Comparison of ENCODE assay signal across 24 cellular contexts in genomic region chr3:127881586-127881985, GRCh38. TPM values are rescaled to one million over a fixed set of nuclear protein-coding genes. Genes with fewer than 3 reads are reported as not detected.
DNase-seq lines count a peak whose midpoint lies in the region; ATAC-seq, FAIRE-seq and TF ChIP-seq lines count a peak whose summit lies in the region.
"Had no signal": no experiment of that assay in that cellular context is flagged by ENCODE, and none has a peak within 500 bp of the region (broad histone marks: within the 10 kb centered on the region; RNA-seq: fewer than 3 reads in every experiment).

No MANE protein-coding gene starts in this region.

- TF ChIP-seq CTCF in IMR-90 (conservative IDR thresholded peaks at IDR 0.05; ENCODE audit: low read depth, low read length) (no peak), bronchial epithelial cell (IDR thresholded peaks at IDR 0.05; ENCODE audit: insufficient read depth, low read length, severe bottlenecking) (no peak), colonic mucosa (IDR thresholded peaks at IDR 0.05) (no peak)

- H3K27me3 Mint-ChIP-seq in activated naive CD8-positive, alpha-beta T cell treated with anti-CD3 and anti-CD28 coated beads, Interleukin-2, amount 50 U/mL, for 24 hours: peaks cover 14% of the 10 kb centered on the region
- peaks cover 11% of the 10 kb centered on the region for H3K27me3 Mint-ChIP-seq in activated naive CD8-positive, alpha-beta T cell treated with anti-CD3 and anti-CD28 coated beads for 36 hours
- H3K27me3 Mint-ChIP-seq: IgD-negative memory B cell had no signal

- H3K9me3 Mint-ChIP-seq in activated naive CD8-positive, alpha-beta T cell treated with anti-CD3 and anti-CD28 coated beads, Interleukin-2, amount 50 U/mL, for 24 hours: no peaks in the 10 kb centered on the region
- H3K9me3 Mint-ChIP-seq in activated naive CD8-positive, alpha-beta T cell treated with anti-CD3 and anti-CD28 coated beads for 36 hours: no peaks in the 10 kb centered on the region
- H3K9me3 Mint-ChIP-seq: CD14-positive monocyte; CD4-positive, alpha-beta memory T cell; IgD-negative memory B cell had no signal

- DNase-seq in activated naive CD8-positive, alpha-beta T cell treated with anti-CD3 and anti-CD28 coated beads, Interleukin-2, amount 50 U/mL, for 24 hours: no peak
- no peak for DNase-seq in activated naive CD8-positive, alpha-beta T cell treated with anti-CD3 and anti-CD28 coated beads for 36 hours
- DNase-seq in IMR-90 (no peak), bronchial epithelial cell (ENCODE audit: low read depth) (no peak), colonic mucosa (no peak), DMS153 (lab: John Stamatoyannopoulos, UW) (no peak), dedifferentiated amniotic fluid mesenchymal stem cell (ENCODE audit: extremely low spot score) (no peak)
- DNase-seq: Calu3; CD4-positive, alpha-beta memory T cell; DMS53; DND-41; EL; KG1 had no signal

- dilution Hi-C loops in IMR-90 (cut with HindIII; ENCODE audit: low sequenced_read_pairs, unreplicated experiment): no loop called here

- no peak overlapping the region for H2BK5ac ChIP-seq in IMR-90 (ENCODE audit: low read depth, low read length, poor library complexity, severe bottlenecking)

- no peak overlapping the region for H3K4me3 Mint-ChIP-seq in activated naive CD8-positive, alpha-beta T cell treated with anti-CD3 and anti-CD28 coated beads, Interleukin-2, amount 50 U/mL, for 24 hours
- H3K4me3 Mint-ChIP-seq in activated naive CD8-positive, alpha-beta T cell treated with anti-CD3 and anti-CD28 coated beads for 36 hours: no peak overlapping the region
- H3K4me3 Mint-ChIP-seq: CD14-positive monocyte; CD4-positive, alpha-beta memory T cell; IgD-negative memory B cell had no signal

- no peak overlapping the region for H2AK5ac ChIP-seq in IMR-90 (ENCODE audit: low read depth, low read length)

- no peak overlapping the region for H4K8ac ChIP-seq in IMR-90 (ENCODE audit: low read depth in 2 of 2, low read length in 2 of 2)

- ATAC-seq in activated naive CD8-positive, alpha-beta T cell treated with anti-CD3 and anti-CD28 coated beads, Interleukin-2, amount 50 U/mL, for 24 hours: no peak
- ATAC-seq in IMR-90 (ENCODE audit: low read depth): no peak
- ATAC-seq: GM12878 had no signal

- peaks cover 5% of the 10 kb centered on the region for H3K4me1 Mint-ChIP-seq in activated naive CD8-positive, alpha-beta T cell treated with anti-CD3 and anti-CD28 coated beads, Interleukin-2, amount 50 U/mL, for 24 hours
- H3K4me1 Mint-ChIP-seq in activated naive CD8-positive, alpha-beta T cell treated with anti-CD3 and anti-CD28 coated beads for 36 hours: no peaks in the 10 kb centered on the region
- H3K4me1 Mint-ChIP-seq: CD14-positive monocyte; CD4-positive, alpha-beta memory T cell; IgD-negative memory B cell had no signal

- H2BK15ac ChIP-seq in IMR-90 (ENCODE audit: low read depth, low read length): no peak overlapping the region

- no TSS peak for BruUV-seq in IMR-90 (replicated peaks; lab: Mats Ljungman, UMichigan)

- no peaks in the 10 kb centered on the region for H3K9me1 ChIP-seq in IMR-90 (ENCODE audit: insufficient read depth, low read length)

- H3K27me3 ChIP-seq in IMR-90 (ENCODE audit: control insufficient read depth, insufficient read depth, low read length) (peaks cover 22% of the 10 kb centered on the region), bronchial epithelial cell (ENCODE audit: control insufficient read depth, insufficient read depth, low read length) (no peaks in the 10 kb centered on the region), colonic mucosa (no peaks in the 10 kb centered on the region)
- H3K27me3 ChIP-seq: BLaER1 had no signal

- no peaks in the 10 kb centered on the region for H3K36me3 ChIP-seq in IMR-90 (ENCODE audit: control insufficient read depth, insufficient read depth, low read length)
- no peaks in the 10 kb centered on the region for H3K36me3 ChIP-seq in bronchial epithelial cell (ENCODE audit: control insufficient read depth, insufficient read depth, low read length)
- H3K36me3 ChIP-seq in colonic mucosa: no peaks in the 10 kb centered on the region
- H3K36me3 ChIP-seq: BLaER1, HAP-1 had no signal

- H3K27ac Mint-ChIP-seq in activated naive CD8-positive, alpha-beta T cell treated with anti-CD3 and anti-CD28 coated beads, Interleukin-2, amount 50 U/mL, for 24 hours: peak overlapping the region; percentile 15
- no peak overlapping the region for H3K27ac Mint-ChIP-seq in activated naive CD8-positive, alpha-beta T cell treated with anti-CD3 and anti-CD28 coated beads for 36 hours
- H3K27ac Mint-ChIP-seq: CD14-positive monocyte, IgD-negative memory B cell had no signal

- FAIRE-seq in bronchial epithelial cell (lab: Jason Lieb, UNC): peak; percentile 36
- FAIRE-seq: GM12878 had no signal

- H4K91ac ChIP-seq in IMR-90 (ENCODE audit: insufficient read depth, low read depth, low read length): no peak overlapping the region

- H3K4me1 ChIP-seq in IMR-90 (ENCODE audit: control insufficient read depth, insufficient read depth, low read length) (no peaks in the 10 kb centered on the region), colonic mucosa (no peaks in the 10 kb centered on the region)
- H3K4me1 ChIP-seq: BLaER1 had no signal

- POLR2A ChIA-PET in IMR-90 (lab: Charles Lee; ENCODE audit: unreplicated experiment): no interaction called here

- no peak overlapping the region for H2BK120ac ChIP-seq in IMR-90 (ENCODE audit: low read depth, low read length)

- H3K9ac ChIP-seq in IMR-90 (ENCODE audit: low read depth, low read length): no peak overlapping the region
- no peak overlapping the region for H3K9ac ChIP-seq in colonic mucosa (ENCODE audit: low read depth in 2 of 2, low read length in 2 of 2)
- H3K9ac ChIP-seq: BLaER1 had no signal

- H3K18ac ChIP-seq in IMR-90 (ENCODE audit: low read depth, low read length): no peak overlapping the region

- H3K79me1 ChIP-seq in IMR-90 (ENCODE audit: low read depth in 1 of 2, low read length in 2 of 2): no peaks in the 10 kb centered on the region

- no peaks in the 10 kb centered on the region for H4K20me1 ChIP-seq in IMR-90 (ENCODE audit: insufficient read depth, low read length)
- H4K20me1 ChIP-seq: BLaER1 had no signal

- H3K4me3 ChIP-seq in IMR-90 (ENCODE audit: insufficient read depth, low read depth, low read length) (no peak overlapping the region), bronchial epithelial cell (ENCODE audit: low read depth, low read length) (no peak overlapping the region), colonic mucosa (no peak overlapping the region)
- H3K4me3 ChIP-seq: BLaER1, GM12878, HAP-1 had no signal

- H3K27ac ChIP-seq in IMR-90 (ENCODE audit: insufficient read depth, low read length) (no peak overlapping the region), colonic mucosa (no peak overlapping the region)
- H3K27ac ChIP-seq: 22Rv1, BLaER1 had no signal

- no peak overlapping the region for H2AK9ac ChIP-seq in IMR-90 (replicated peaks; ENCODE audit: low read depth, low read length, poor library complexity)

- no peak overlapping the region for H3K23ac ChIP-seq in IMR-90 (ENCODE audit: low read depth, low read length)

- intact Hi-C loops in IMR-90 (cut with micrococcal nuclease): no loop called here
- intact Hi-C loops in colonic mucosa (cut with DNase I): no loop called here

- no peak overlapping the region for H3K4ac ChIP-seq in IMR-90 (ENCODE audit: low read depth, low read length)

- WGBS in IMR-90 (ENCODE audit: extremely low coverage in 2 of 2, insufficient read length in 1 of 2), 2 experiments: no CpG with 5 or more reads among the region's 3 CpGs

- TF ChIP-seq RAD21 in IMR-90 (IDR thresholded peaks at IDR 0.05; ENCODE audit: low read length): no peak

- no peak overlapping the region for H3K14ac ChIP-seq in IMR-90 (replicated peaks; ENCODE audit: low read depth, low read length)

- H4K5ac ChIP-seq in IMR-90 (ENCODE audit: low read depth, low read length): no peak overlapping the region

- in situ Hi-C loops in IMR-90 (cut with MboI; ENCODE audit: low sequenced_read_pairs): no loop called here

- no peak for TF ChIP-seq POLR2A in IMR-90 (IDR thresholded peaks at IDR 0.05; ENCODE audit: low read depth, low read length)

- no peaks in the 10 kb centered on the region for H3K36me3 Mint-ChIP-seq in activated naive CD8-positive, alpha-beta T cell treated with anti-CD3 and anti-CD28 coated beads, Interleukin-2, amount 50 U/mL, for 24 hours (ENCODE audit: low read depth)
- no peaks in the 10 kb centered on the region for H3K36me3 Mint-ChIP-seq in activated naive CD8-positive, alpha-beta T cell treated with anti-CD3 and anti-CD28 coated beads for 36 hours
- H3K36me3 Mint-ChIP-seq: CD14-positive monocyte; CD4-positive, alpha-beta memory T cell; IgD-negative memory B cell had no signal

- CTCF ChIA-PET in IMR-90 (lab: Yijun Ruan, JAX): no interaction called here

- no peak overlapping the region for H3K56ac ChIP-seq in IMR-90 (ENCODE audit: extremely low read depth, insufficient read depth, low read length)

- H3K9me3 ChIP-seq in IMR-90 (ENCODE audit: control insufficient read depth, insufficient read depth, low read length): no peaks in the 10 kb centered on the region
- H3K9me3 ChIP-seq in colonic mucosa: no peaks in the 10 kb centered on the region
- H3K9me3 ChIP-seq: BLaER1, HAP-1 had no signal

- no peak overlapping the region for H2AFZ ChIP-seq in IMR-90 (replicated peaks; ENCODE audit: low read length, poor library complexity)

- no peak overlapping the region for H3K4me2 ChIP-seq in IMR-90 (ENCODE audit: low read depth, low read length)
- H3K4me2 ChIP-seq: BLaER1 had no signal

- no peak overlapping the region for H2BK20ac ChIP-seq in IMR-90 (ENCODE audit: low read depth, low read length)

TF ChIP-seq in IMR-90, 13 proteins besides CTCF, POLR2A, EP300 and RAD21:
- TF ChIP-seq MAFK (IDR thresholded peaks at IDR 0.05; ENCODE audit: low read depth, low read length) (0 out of 2 replicates have a peak, but pooled peaks have one; percentile 16), BHLHE40 (IDR thresholded peaks at IDR 0.05; ENCODE audit: low read depth, low read length) (no peak)
TF ChIP-seq in IMR-90: peak in this region for 1.

RNA-seq across cellular contexts. Expression of gene KBTBD12, which starts 33.4 kb away (rescaled TPM):
- not detected for total RNA-seq in activated naive CD8-positive, alpha-beta T cell treated with anti-CD3 and anti-CD28 coated beads for 36 hours
- total RNA-seq in IMR-90 (2012; rRNA removed): not detected in 2 replicates
- polyA plus RNA-seq in IMR-90 (2012; rRNA removed): not detected in 2 replicates
- polyA plus RNA-seq in IMR-90 (2012; cell fraction: cytosol; rRNA removed): not detected in 2 replicates
- not detected in 2 replicates for polyA plus RNA-seq in IMR-90 (2012; cell fraction: nucleus; rRNA removed; ENCODE audit: low replicate concordance)
- total RNA-seq in bronchial epithelial cell: under 0.01 TPM in 2 replicates
- 1 to 10 TPM; 3.2 to 4.1 TPM for total RNA-seq in colonic mucosa
- total RNA-seq: A673; CD4-positive, alpha-beta memory T cell; G401; GM12878; H4; HT-29 had no signal
- polyA plus RNA-seq: AG04450, CD14-positive monocyte, IgD-negative memory B cell had no signal

RNA-seq across cellular contexts. Expression of gene MGLL, which starts 59.3 kb away (rescaled TPM):
- under 1 TPM; 0.28 to 0.29 TPM for total RNA-seq in activated naive CD8-positive, alpha-beta T cell treated with anti-CD3 and anti-CD28 coated beads for 36 hours
- total RNA-seq in IMR-90 (2012; rRNA removed): 23.6 and 23.7 TPM in 2 replicates
- polyA plus RNA-seq in IMR-90 (2012; rRNA removed): 59.9 and 60.6 TPM in 2 replicates
- 33.0 and 76.1 TPM in 2 replicates for polyA plus RNA-seq in IMR-90 (2012; cell fraction: cytosol; rRNA removed)
- 37.3 and 45.7 TPM in 2 replicates for polyA plus RNA-seq in IMR-90 (2012; cell fraction: nucleus; rRNA removed; ENCODE audit: low replicate concordance)
- total RNA-seq in bronchial epithelial cell: 25.5 and 47.9 TPM in 2 replicates
- 100 to 1,000 TPM; 123 to 200 TPM for total RNA-seq in colonic mucosa
- total RNA-seq: G401 had no signal

Comparison
In these comparisons a context has a peak if more than half of its experiments do, and no peak if none do; other contexts are left out.
1. RNA of gene MGLL, which starts 59.3 kb away (total RNA-seq): 123 to 200 TPM in colonic mucosa, 25.5 to 47.9 TPM in bronchial epithelial cell and 23.6 to 23.7 TPM in IMR-90; 0.28 to 0.29 TPM in activated naive CD8-positive, alpha-beta T cell treated with anti-CD3 and anti-CD28 coated beads for 36 hours; every median in the first group is over 10 times any median in the second.